Comparison of ENCODE assay signal across 1 cellular context in genomic region chr1:29131056-29131455, GRCh38. TPM values are rescaled to one million over a fixed set of nuclear protein-coding genes. Genes with fewer than 3 reads are reported as not detected.
"Had no signal": no experiment of that assay in that cellular context is flagged by ENCODE, and none has a peak within 500 bp of the region (broad histone marks: within the 10 kb centered on the region; RNA-seq: fewer than 3 reads in every experiment).

No MANE protein-coding gene starts in this region.

RNA-seq across cellular contexts. Expression of gene TMEM200B, which starts 7.4 kb away (rescaled TPM):
- total RNA-seq: MCF 10A had no signal
